ENCODE assay signal across 8 cellular contexts in genomic region chr9:75238311-75238976, GRCh38.
DNase-seq lines count a peak whose midpoint lies in the region; ATAC-seq, FAIRE-seq and TF ChIP-seq lines count a peak whose summit lies in the region.

No MANE protein-coding gene starts in this region.

- H3K9me3 ChIP-seq in GM12878 (replicated peaks; ENCODE audit: control insufficient read depth, insufficient read depth, low read length) (no peaks in the 10 kb centered on the region; the same call in 2 of the 3 replicates), kidney (ENCODE audit: control insufficient read depth in 1 of 2, low read length in 2 of 2) (peaks cover 0 to 8% of the 10 kb centered on the region in 2 donors)

- WGBS in GM12878 (ENCODE audit: insufficient coverage, insufficient replicate concordance, low lambda C conversion rate, missing lambda C conversion rate) = 20% methylated on average over 11 of the region's 11 CpGs

- H4K20me1 ChIP-seq in GM12878 (ENCODE audit: control insufficient read depth, insufficient read depth) = no peaks in the 10 kb centered on the region

- ATAC-seq in GM21515 (IDR thresholded peaks at IDR 0.05; ENCODE audit: unreplicated experiment) (peak; percentile 96), HG03571 (IDR thresholded peaks at IDR 0.05; ENCODE audit: unreplicated experiment) (peak; percentile 85), GM12878 (peak; percentile 99)

- no peak for TF ChIP-seq EP300 in GM12878 (IDR thresholded peaks at IDR 0.05; ENCODE audit: borderline replicate concordance in 1 of 2, control insufficient read depth in 1 of 2, low read depth in 2 of 2, low read length in 2 of 2)

- DNase-seq in activated effector memory CD4-positive, alpha-beta T cell treated with anti-CD3 and anti-CD28 coated beads, Interleukin-2, amount 50 U/mL, for 16 hours = peak; percentile 69
- no peak for DNase-seq in activated effector memory CD4-positive, alpha-beta T cell treated with Interleukin-2 at 50 U/mL for 16 hours
- peak; percentile 61 for DNase-seq in RKO (ENCODE audit: low spot score)
- DNase-seq in GM12878 (ENCODE audit: low read depth, low spot score) = peak; percentile 3
- DNase-seq in kidney = no peak
- DNase-seq in stimulated activated CD4-positive, alpha-beta T cell treated with anti-CD3 and anti-CD28 coated beads, Interleukin-4, amount 100 ng/mL, for 48 hours (ENCODE audit: low read depth in 2 of 2) = peak; percentile 12 to 28

- H3K36me3 ChIP-seq in GM12878 (ENCODE audit: control insufficient read depth in 2 of 2, insufficient read depth in 2 of 2, low read length in 1 of 2) (no peaks in the 10 kb centered on the region), kidney (ENCODE audit: control insufficient read depth in 1 of 2, insufficient read depth in 2 of 2, low read length in 2 of 2) (no peaks in the 10 kb centered on the region)

- no peaks in the 10 kb centered on the region for H3K79me2 ChIP-seq in GM12878 (ENCODE audit: control insufficient read depth, insufficient read depth, low read length)

- H3K4me3 ChIP-seq in GM12878 (no peak overlapping the region), kidney (ENCODE audit: low read length in 2 of 2) (no peak overlapping the region)

- RAD21 ChIA-PET in GM12878 (lab: Charles Lee; ENCODE audit: unreplicated experiment) = interaction anchor here (1.8 kb wide), 1 partner anchor 37 kb away, joined by 4 read pairs; no protein-coding TSS in a partner anchor

- POLR2A ChIA-PET in GM12878 (lab: Charles Lee) = interaction anchor here (0.5 kb wide), 1 partner anchor 454 kb away, joined by 3 read pairs; no protein-coding TSS in a partner anchor

- no peak overlapping the region for H2AFZ ChIP-seq in GM12878 (ENCODE audit: control insufficient read depth, low read depth, low read length)

- TF ChIP-seq POLR2A in GM12878 (IDR thresholded peaks at IDR 0.05; ENCODE audit: low read depth, low read length) = no peak

- intact Hi-C loops in GM12878 (cut with micrococcal nuclease; ENCODE audit: unreplicated experiment) (loop anchor here (1.0 to 5.0 kb wide), 2 partner anchors 37 to 466 kb away; no protein-coding TSS in a partner anchor), kidney (cut with DNase I) (no loop called here)

- no TSS peak for BruUV-seq in GM12878 (replicated peaks; lab: Mats Ljungman, UMichigan)

- in situ Hi-C loops in GM12878 (cut with MboI) = no loop called here

- FAIRE-seq in GM12878 (lab: Jason Lieb, UNC) (no peak), kidney (lab: Jason Lieb, UNC) (no peak)

- TF ChIP-seq CTCF in GM12878 (IDR thresholded peaks at IDR 0.05 in 2 of 3, conservative IDR thresholded peaks at IDR 0.05 in 1 of 3; ENCODE audit: control insufficient read depth in 2 of 3, extremely low read depth in 1 of 3, insufficient read depth in 1 of 3, low read depth in 3 of 3, low read length in 3 of 3) (peak; percentile 54 to 66 (median 62)), kidney (IDR thresholded peaks at IDR 0.05; ENCODE audit: borderline replicate concordance, extremely low read depth, insufficient read depth) (peak; percentile 47)

- no peaks in the 10 kb centered on the region for H3K27me3 ChIP-seq in GM12878 (replicated peaks in 1 of 2; ENCODE audit: control insufficient read depth in 2 of 2, insufficient read depth in 2 of 2, low read length in 1 of 2)

- no peak overlapping the region for H3K4me2 ChIP-seq in GM12878 (ENCODE audit: control insufficient read depth, insufficient read depth)

- no peak overlapping the region for H3K27ac ChIP-seq in GM12878 (ENCODE audit: control insufficient read depth, insufficient read depth)
- H3K27ac ChIP-seq in kidney (ENCODE audit: low read depth in 2 of 2, low read length in 2 of 2) = no peak overlapping the region

- peak; percentile 62 for TF ChIP-seq RAD21 in GM12878 (IDR thresholded peaks at IDR 0.05; ENCODE audit: insufficient read depth, low read depth, low read length)

- SMC1A ChIA-PET in GM12878 (lab: Charles Lee; ENCODE audit: uncharacterized antibody, unreplicated experiment) = no interaction called here

- H3K4me1 ChIP-seq in GM12878 (ENCODE audit: control insufficient read depth, insufficient read depth, low read length) (no peaks in the 10 kb centered on the region), kidney (ENCODE audit: control insufficient read depth in 1 of 2, insufficient read depth in 1 of 2, low read depth in 1 of 2, low read length in 2 of 2) (no peaks in the 10 kb centered on the region)

- H3K9ac ChIP-seq in GM12878 (ENCODE audit: control insufficient read depth, insufficient read depth, low read length) (no peak overlapping the region), kidney (ENCODE audit: low read length in 2 of 2) (no peak overlapping the region)

- CTCF ChIA-PET in GM12878 (lab: Yijun Ruan, JAX) = interaction anchor here (0.6 to 1.7 kb wide), 9 partner anchors 9 to 1173 kb away, joined by 3 to 6 read pairs (median 4); no protein-coding TSS in a partner anchor

TF ChIP-seq in GM12878, 131 proteins besides CTCF, POLR2A, EP300 and RAD21:
- TF ChIP-seq RAD51 (IDR thresholded peaks at IDR 0.05) (no peak), YY1 (IDR thresholded peaks at IDR 0.05; ENCODE audit: low read depth, low read length) (0 out of 2 replicates have a peak, but pooled peaks have one; percentile 31), SMC3 (IDR thresholded peaks at IDR 0.05; ENCODE audit: borderline replicate concordance, low read length) (peak; percentile 54; the same call in 1 of the 2 replicates)

Comparison
In these comparisons a context has a peak if more than half of its experiments do, and no peak if none do; other contexts are left out.
1. DNase-seq: peak in activated effector memory CD4-positive, alpha-beta T cell treated with anti-CD3 and anti-CD28 coated beads, Interleukin-2, amount 50 U/mL, for 16 hours (single experiment), RKO (single experiment), GM12878 (single experiment) and stimulated activated CD4-positive, alpha-beta T cell treated with anti-CD3 and anti-CD28 coated beads, Interleukin-4, amount 100 ng/mL, for 48 hours (2 of 2); none in activated effector memory CD4-positive, alpha-beta T cell treated with Interleukin-2 at 50 U/mL for 16 hours (single experiment) and kidney (single experiment).
2. Peak in every context shown above with its lines, with median percentiles within 50 percentile points of each other: ATAC-seq.